In genomic region chr15:79769081-79769481, GRCh38 we compare ENCODE assay signal across 10 cellular contexts.
A peak's percentile ranks its signal among the peaks of the same experiment; 100 is the strongest.
DNase-seq lines count a peak whose midpoint lies in the region; ATAC-seq and TF ChIP-seq lines count a peak whose summit lies in the region.
"Had no signal": no experiment of that assay in that cellular context is flagged by ENCODE, and none has a peak within 500 bp of the region (broad histone marks: within the 10 kb centered on the region; RNA-seq: fewer than 3 reads in every experiment).

No MANE protein-coding gene starts in this region.

- no peak overlapping the region for H3K27ac Mint-ChIP-seq in activated naive CD8-positive, alpha-beta T cell treated with anti-CD3 and anti-CD28 coated beads, Interleukin-2, amount 50 U/mL, for 24 hours
- H3K27ac Mint-ChIP-seq in activated naive CD8-positive, alpha-beta T cell treated with anti-CD3 and anti-CD28 coated beads for 36 hours, result no peak overlapping the region
- no peak overlapping the region for H3K27ac Mint-ChIP-seq in stimulated activated naive B cell treated with anti-CD40 and anti-IgM and Interleukin-4, amounts not matched to agents 10 μg/mL and 1 μg/mL and 100 μg/mL, for 72 hours
- H3K27ac Mint-ChIP-seq in activated T-helper 1 cell treated with anti-CD3 and anti-CD28 coated beads, Interleukin-12 subunit alpha, Interleukin-12 subunit beta, Interleukin-2, Interleukin-4 antibody, amounts not matched to agents 30 ng/mL and 10 ng/mL and 1 ng/mL, durations not matched to agents 14 hours and 24 hours and 36 hours, result no peak overlapping the region

- intact Hi-C loops in activated T-helper 1 cell treated with anti-CD3 and anti-CD28 coated beads, Interleukin-12 subunit alpha, Interleukin-12 subunit beta, Interleukin-2, Interleukin-4 antibody, amounts not matched to agents 30 ng/mL and 10 ng/mL and 1 ng/mL, durations not matched to agents 14 hours and 24 hours and 36 hours (cut with micrococcal nuclease), result loop anchor here (1.0 to 2.0 kb wide), 2 partner anchors 84 to 224 kb away; no protein-coding TSS in a partner anchor
- intact Hi-C loops in transverse colon (cut with DNase I; ENCODE audit: low total_unique reads), result no loop called here

- no peaks in the 10 kb centered on the region for H3K4me1 ChIP-seq in transverse colon

- DNase-seq in activated naive CD8-positive, alpha-beta T cell treated with anti-CD3 and anti-CD28 coated beads, Interleukin-2, amount 50 U/mL, for 24 hours, result no peak
- DNase-seq in activated naive CD8-positive, alpha-beta T cell treated with anti-CD3 and anti-CD28 coated beads for 36 hours, result no peak
- peak; percentile 21 for DNase-seq in NCI-H1694 treated with DMSO at 0.1 percent for 48 hours (lab: John Stamatoyannopoulos, UW)
- DNase-seq in choroid plexus epithelial cell (ENCODE audit: low read depth), result peak; percentile 26
- no peak for DNase-seq in stimulated activated naive B cell treated with anti-CD40 and anti-IgM and Interleukin-4, amounts not matched to agents 10 μg/mL and 1 μg/mL and 100 μg/mL, for 72 hours
- DNase-seq in NCI-H1105 (lab: John Stamatoyannopoulos, UW), result no peak
- DNase-seq in activated T-helper 1 cell treated with anti-CD3 and anti-CD28 coated beads, Interleukin-12 subunit alpha, Interleukin-12 subunit beta, Interleukin-2, Interleukin-4 antibody, amounts not matched to agents 30 ng/mL and 10 ng/mL and 1 ng/mL, durations not matched to agents 14 hours and 24 hours and 36 hours (ENCODE audit: low spot score), result no peak
- DNase-seq in transverse colon, result no peak
- DNase-seq: effector CD8-positive, alpha-beta T cell; T-helper 9 cell had no signal

- TF ChIP-seq CTCF in choroid plexus epithelial cell (conservative IDR thresholded peaks at IDR 0.05; ENCODE audit: low read depth, low read length), result peak; percentile 50
- TF ChIP-seq CTCF in transverse colon (IDR thresholded peaks at IDR 0.05), result no peak

- H3K27me3 Mint-ChIP-seq in activated naive CD8-positive, alpha-beta T cell treated with anti-CD3 and anti-CD28 coated beads, Interleukin-2, amount 50 U/mL, for 24 hours, result peaks cover 2% of the 10 kb centered on the region
- peaks cover 18% of the 10 kb centered on the region for H3K27me3 Mint-ChIP-seq in activated naive CD8-positive, alpha-beta T cell treated with anti-CD3 and anti-CD28 coated beads for 36 hours
- H3K27me3 Mint-ChIP-seq in stimulated activated naive B cell treated with anti-CD40 and anti-IgM and Interleukin-4, amounts not matched to agents 10 μg/mL and 1 μg/mL and 100 μg/mL, for 72 hours, result peaks cover 4 to 32% of the 10 kb centered on the region in 2 donors
- H3K27me3 Mint-ChIP-seq in activated T-helper 1 cell treated with anti-CD3 and anti-CD28 coated beads, Interleukin-12 subunit alpha, Interleukin-12 subunit beta, Interleukin-2, Interleukin-4 antibody, amounts not matched to agents 30 ng/mL and 10 ng/mL and 1 ng/mL, durations not matched to agents 14 hours and 24 hours and 36 hours (ENCODE audit: insufficient read depth), result peaks cover 15% of the 10 kb centered on the region

- TF ChIP-seq EP300 in transverse colon (IDR thresholded peaks at IDR 0.05; ENCODE audit: low read depth), result no peak

- no peak overlapping the region for H3K4me3 Mint-ChIP-seq in activated naive CD8-positive, alpha-beta T cell treated with anti-CD3 and anti-CD28 coated beads, Interleukin-2, amount 50 U/mL, for 24 hours
- H3K4me3 Mint-ChIP-seq in activated naive CD8-positive, alpha-beta T cell treated with anti-CD3 and anti-CD28 coated beads for 36 hours, result no peak overlapping the region
- H3K4me3 Mint-ChIP-seq in stimulated activated naive B cell treated with anti-CD40 and anti-IgM and Interleukin-4, amounts not matched to agents 10 μg/mL and 1 μg/mL and 100 μg/mL, for 72 hours, result no peak overlapping the region
- no peak overlapping the region for H3K4me3 Mint-ChIP-seq in activated T-helper 1 cell treated with anti-CD3 and anti-CD28 coated beads, Interleukin-12 subunit alpha, Interleukin-12 subunit beta, Interleukin-2, Interleukin-4 antibody, amounts not matched to agents 30 ng/mL and 10 ng/mL and 1 ng/mL, durations not matched to agents 14 hours and 24 hours and 36 hours

- no peaks in the 10 kb centered on the region for H3K27me3 ChIP-seq in transverse colon

- in situ Hi-C loops in transverse colon (cut with MboI; ENCODE audit: low pct_ligation_motif_present in 1 of 4, low pct_unique_long_range_greater_than_20kb in 1 of 4, low sequenced_read_pairs in 3 of 4), result no loop called here

- no peak overlapping the region for H3K27ac ChIP-seq in transverse colon

- H3K36me3 ChIP-seq in transverse colon, result no peaks in the 10 kb centered on the region

- TF ChIP-seq POLR2A in transverse colon (IDR thresholded peaks at IDR 0.05), result no peak

- no peaks in the 10 kb centered on the region for H3K4me1 Mint-ChIP-seq in activated naive CD8-positive, alpha-beta T cell treated with anti-CD3 and anti-CD28 coated beads, Interleukin-2, amount 50 U/mL, for 24 hours
- no peaks in the 10 kb centered on the region for H3K4me1 Mint-ChIP-seq in activated naive CD8-positive, alpha-beta T cell treated with anti-CD3 and anti-CD28 coated beads for 36 hours
- H3K4me1 Mint-ChIP-seq in stimulated activated naive B cell treated with anti-CD40 and anti-IgM and Interleukin-4, amounts not matched to agents 10 μg/mL and 1 μg/mL and 100 μg/mL, for 72 hours, result no peaks in the 10 kb centered on the region
- no peaks in the 10 kb centered on the region for H3K4me1 Mint-ChIP-seq in activated T-helper 1 cell treated with anti-CD3 and anti-CD28 coated beads, Interleukin-12 subunit alpha, Interleukin-12 subunit beta, Interleukin-2, Interleukin-4 antibody, amounts not matched to agents 30 ng/mL and 10 ng/mL and 1 ng/mL, durations not matched to agents 14 hours and 24 hours and 36 hours (ENCODE audit: low read depth)

- peak; percentile 40 for ATAC-seq in activated naive CD8-positive, alpha-beta T cell treated with anti-CD3 and anti-CD28 coated beads, Interleukin-2, amount 50 U/mL, for 24 hours
- ATAC-seq in stimulated activated naive B cell treated with anti-CD40 and anti-IgM and Interleukin-4, amounts not matched to agents 10 μg/mL and 1 μg/mL and 100 μg/mL, for 72 hours (replicated peaks), result peak; percentile 51 to 69

- no peaks in the 10 kb centered on the region for H3K36me3 Mint-ChIP-seq in activated naive CD8-positive, alpha-beta T cell treated with anti-CD3 and anti-CD28 coated beads, Interleukin-2, amount 50 U/mL, for 24 hours (ENCODE audit: low read depth)
- no peaks in the 10 kb centered on the region for H3K36me3 Mint-ChIP-seq in activated naive CD8-positive, alpha-beta T cell treated with anti-CD3 and anti-CD28 coated beads for 36 hours
- H3K36me3 Mint-ChIP-seq in stimulated activated naive B cell treated with anti-CD40 and anti-IgM and Interleukin-4, amounts not matched to agents 10 μg/mL and 1 μg/mL and 100 μg/mL, for 72 hours, result no peaks in the 10 kb centered on the region
- H3K36me3 Mint-ChIP-seq in activated T-helper 1 cell treated with anti-CD3 and anti-CD28 coated beads, Interleukin-12 subunit alpha, Interleukin-12 subunit beta, Interleukin-2, Interleukin-4 antibody, amounts not matched to agents 30 ng/mL and 10 ng/mL and 1 ng/mL, durations not matched to agents 14 hours and 24 hours and 36 hours (ENCODE audit: low read depth), result no peaks in the 10 kb centered on the region

- H3K9me3 ChIP-seq in transverse colon, result no peaks in the 10 kb centered on the region

- 40 to 67% methylated on average over 2 to 4 of the region's 4 CpGs for WGBS in transverse colon (ENCODE audit: low coverage in 1 of 2), 2 donors

- H3K4me3 ChIP-seq in choroid plexus epithelial cell (ENCODE audit: low read depth, low read length), result no peak overlapping the region
- H3K4me3 ChIP-seq in transverse colon, result no peak overlapping the region

- no peaks in the 10 kb centered on the region for H3K9me3 Mint-ChIP-seq in activated naive CD8-positive, alpha-beta T cell treated with anti-CD3 and anti-CD28 coated beads, Interleukin-2, amount 50 U/mL, for 24 hours
- H3K9me3 Mint-ChIP-seq in activated naive CD8-positive, alpha-beta T cell treated with anti-CD3 and anti-CD28 coated beads for 36 hours, result peaks cover 3% of the 10 kb centered on the region
- H3K9me3 Mint-ChIP-seq in stimulated activated naive B cell treated with anti-CD40 and anti-IgM and Interleukin-4, amounts not matched to agents 10 μg/mL and 1 μg/mL and 100 μg/mL, for 72 hours, result no peaks in the 10 kb centered on the region
- no peaks in the 10 kb centered on the region for H3K9me3 Mint-ChIP-seq in activated T-helper 1 cell treated with anti-CD3 and anti-CD28 coated beads, Interleukin-12 subunit alpha, Interleukin-12 subunit beta, Interleukin-2, Interleukin-4 antibody, amounts not matched to agents 30 ng/mL and 10 ng/mL and 1 ng/mL, durations not matched to agents 14 hours and 24 hours and 36 hours

Comparison
In these comparisons a context has a peak if more than half of its experiments do, and no peak if none do; other contexts are left out.
1. DNase-seq: peak in NCI-H1694 treated with DMSO at 0.1 percent for 48 hours (single experiment) and choroid plexus epithelial cell (single experiment); none in activated naive CD8-positive, alpha-beta T cell treated with anti-CD3 and anti-CD28 coated beads, Interleukin-2, amount 50 U/mL, for 24 hours (single experiment), activated naive CD8-positive, alpha-beta T cell treated with anti-CD3 and anti-CD28 coated beads for 36 hours (single experiment), stimulated activated naive B cell treated with anti-CD40 and anti-IgM and Interleukin-4, amounts not matched to agents 10 μg/mL and 1 μg/mL and 100 μg/mL, for 72 hours (single experiment), NCI-H1105 (single experiment), activated T-helper 1 cell treated with anti-CD3 and anti-CD28 coated beads, Interleukin-12 subunit alpha, Interleukin-12 subunit beta, Interleukin-2, Interleukin-4 antibody, amounts not matched to agents 30 ng/mL and 10 ng/mL and 1 ng/mL, durations not matched to agents 14 hours and 24 hours and 36 hours (single experiment) and transverse colon (single experiment).